In the genomic region with DNA sequence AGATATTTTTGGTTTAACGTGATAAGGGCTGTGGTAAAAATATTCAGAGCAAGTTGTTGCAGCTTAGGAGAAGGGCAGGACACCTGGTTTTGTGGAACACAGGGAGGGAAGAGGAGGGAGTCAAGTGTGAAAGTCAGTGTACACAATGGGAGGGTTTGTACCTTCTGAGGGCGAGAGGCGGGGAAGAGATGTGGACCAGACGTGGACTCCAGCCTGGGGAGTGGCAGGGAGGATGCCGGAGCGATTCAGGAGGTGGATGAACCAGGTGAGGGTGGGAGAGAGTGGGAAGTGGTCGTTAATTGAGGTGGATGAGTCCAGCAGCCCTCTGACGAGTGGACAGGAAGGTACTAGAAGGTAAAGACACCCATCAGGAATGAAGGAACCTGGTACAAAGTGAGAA, we compare ENCODE assay signal across 1 cellular context.
TF ChIP-seq lines count a peak whose summit lies in the region.

No MANE protein-coding gene starts in this region.

TF ChIP-seq in IMR-90, 13 proteins besides CTCF, POLR2A, EP300 and RAD21:
- TF ChIP-seq MAZ (IDR thresholded peaks at IDR 0.05; ENCODE audit: borderline replicate concordance, low read depth, low read length) (no peak), RCOR1 (IDR thresholded peaks at IDR 0.05; ENCODE audit: insufficient replicate concordance, low read length) (no peak), MXI1 (IDR thresholded peaks at IDR 0.05; ENCODE audit: borderline replicate concordance, low read depth, low read length) (no peak), RFX5 (IDR thresholded peaks at IDR 0.05; ENCODE audit: low read depth, low read length) (no peak), MAFK (IDR thresholded peaks at IDR 0.05; ENCODE audit: low read depth, low read length) (no peak)
- TF ChIP-seq, protein P1, sequence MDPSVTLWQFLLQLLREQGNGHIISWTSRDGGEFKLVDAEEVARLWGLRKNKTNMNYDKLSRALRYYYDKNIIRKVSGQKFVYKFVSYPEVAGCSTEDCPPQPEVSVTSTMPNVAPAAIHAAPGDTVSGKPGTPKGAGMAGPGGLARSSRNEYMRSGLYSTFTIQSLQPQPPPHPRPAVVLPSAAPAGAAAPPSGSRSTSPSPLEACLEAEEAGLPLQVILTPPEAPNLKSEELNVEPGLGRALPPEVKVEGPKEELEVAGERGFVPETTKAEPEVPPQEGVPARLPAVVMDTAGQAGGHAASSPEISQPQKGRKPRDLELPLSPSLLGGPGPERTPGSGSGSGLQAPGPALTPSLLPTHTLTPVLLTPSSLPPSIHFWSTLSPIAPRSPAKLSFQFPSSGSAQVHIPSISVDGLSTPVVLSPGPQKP (IDR thresholded peaks at IDR 0.05; ENCODE audit: borderline replicate concordance, low read depth, low read length), result no peak
